In genomic region chr19:41310031-41310831, GRCh38 we compare ENCODE assay signal across 8 cellular contexts. TPM values are rescaled to one million over a fixed set of nuclear protein-coding genes. Genes with fewer than 3 reads are reported as not detected.
A peak's percentile ranks its signal among the peaks of the same experiment; 100 is the strongest.
DNase-seq lines count a peak whose midpoint lies in the region; ATAC-seq, FAIRE-seq and TF ChIP-seq lines count a peak whose summit lies in the region.

TSS of gene CCDC97 (plus strand) at chr19:41310172. CDS start at chr19:41310311, 139 bp downstream.

- under 1% methylated on average over 47 of the region's 47 CpGs for WGBS in right cardiac atrium
- 0 to 1% methylated on average over 46 to 47 of the region's 47 CpGs for WGBS in aorta, 2 donors

- ATAC-seq in HG02798 (IDR thresholded peaks at IDR 0.05; ENCODE audit: poor library complexity, unreplicated experiment), result peak; percentile 84
- ATAC-seq in right cardiac atrium, result peak; percentile 85 to 88
- ATAC-seq in aorta (ENCODE audit: low FRiP score), result peak; percentile 93

- H3K4me1 ChIP-seq in right cardiac atrium (ENCODE audit: control insufficient read depth, insufficient read depth, low read length) (peaks cover 8% of the 10 kb centered on the region), aorta (ENCODE audit: control insufficient read depth in 1 of 2, insufficient read depth in 2 of 2, low read length in 2 of 2) (no peaks in the 10 kb centered on the region)

- H3K27me3 ChIP-seq in right cardiac atrium (ENCODE audit: control insufficient read depth, insufficient read depth) (no peaks in the 10 kb centered on the region), aorta (ENCODE audit: control insufficient read depth in 1 of 2, insufficient read depth in 2 of 2, low read length in 1 of 2) (no peaks in the 10 kb centered on the region)

- H3K4me3 Mint-ChIP-seq in T-helper 2 cell treated with Interferon-gamma antibody and Interleukin-4, amounts not matched to agents 5 μg/mL and 100 μg/mL, for 36 hours, result peak within 1 kb of the TSS; percentile 98

- H3K27me3 Mint-ChIP-seq in T-helper 2 cell treated with Interferon-gamma antibody and Interleukin-4, amounts not matched to agents 5 μg/mL and 100 μg/mL, for 36 hours (ENCODE audit: low read depth), result no peaks in the 10 kb centered on the region

- peaks cover 56% of the 10 kb centered on the region for H3K36me3 Mint-ChIP-seq in T-helper 2 cell treated with Interferon-gamma antibody and Interleukin-4, amounts not matched to agents 5 μg/mL and 100 μg/mL, for 36 hours (ENCODE audit: low read depth)

- H3K36me3 ChIP-seq in aorta (ENCODE audit: control insufficient read depth in 1 of 2, insufficient read depth in 2 of 2, low read length in 1 of 2), result peaks cover 2 to 6% of the 10 kb centered on the region in 2 donors

- H3K4me3 ChIP-seq in right cardiac atrium (ENCODE audit: low read length), result peak within 1 kb of the TSS; percentile 92
- peak within 1 kb of the TSS; percentile 67 to 88 for H3K4me3 ChIP-seq in aorta (ENCODE audit: low read length in 2 of 2)

- intact Hi-C loops in right cardiac atrium (cut with DNase I) (no loop called here), aorta (cut with DNase I) (loop anchor here in 1 of 2 donors (1.0 to 5.0 kb wide), 2 partner anchors 15 to 42 kb away; partner anchors contain the start of gene TGFB1)

- peak within 1 kb of the TSS; percentile 94 for H3K27ac Mint-ChIP-seq in T-helper 2 cell treated with Interferon-gamma antibody and Interleukin-4, amounts not matched to agents 5 μg/mL and 100 μg/mL, for 36 hours

- TF ChIP-seq POLR2A in GM12892 (IDR thresholded peaks at IDR 0.05; ENCODE audit: low read depth, low read length), result peak; percentile 88

- H3K27ac ChIP-seq in right cardiac atrium (ENCODE audit: low read length) (peak within 1 kb of the TSS; percentile 90), aorta (ENCODE audit: low read depth in 1 of 2, low read length in 2 of 2) (peak within 1 kb of the TSS; percentile 50 to 92)

- H3K9me3 Mint-ChIP-seq in T-helper 2 cell treated with Interferon-gamma antibody and Interleukin-4, amounts not matched to agents 5 μg/mL and 100 μg/mL, for 36 hours, result no peaks in the 10 kb centered on the region

- H3K9me3 ChIP-seq in right cardiac atrium (ENCODE audit: control insufficient read depth, low read length), result no peaks in the 10 kb centered on the region
- H3K9me3 ChIP-seq in aorta (ENCODE audit: control insufficient read depth, low read length), result no peaks in the 10 kb centered on the region

- peak; percentile 91 for DNase-seq in GM12892 (ENCODE audit: insufficient read length)
- peak; percentile 87 to 91 for DNase-seq in NCI-H187 (lab: John Stamatoyannopoulos, UW)
- peak; percentile 91 for DNase-seq in T-helper 2 cell treated with Interferon-gamma antibody and Interleukin-4, amounts not matched to agents 5 μg/mL and 100 μg/mL, for 36 hours (ENCODE audit: low spot score)
- DNase-seq in anterior cingulate cortex (lab: John Stamatoyannopoulos, UW), result peak in 57 of 58 donors; percentile 58 to 95 (median 80)
- DNase-seq in right cardiac atrium, result peak; percentile 88 to 96 (median 95)
- DNase-seq in renal cortical epithelial cell (ENCODE audit: low read depth), result peak; percentile 62
- peak; percentile 91 to 96 for DNase-seq in aorta

- H3K4me1 Mint-ChIP-seq in T-helper 2 cell treated with Interferon-gamma antibody and Interleukin-4, amounts not matched to agents 5 μg/mL and 100 μg/mL, for 36 hours (ENCODE audit: low read depth), result peaks cover 48% of the 10 kb centered on the region

- peak; percentile 89 for FAIRE-seq in GM12892 (lab: Jason Lieb, UNC)

RNA-seq across cellular contexts. Expression of gene CCDC97, which starts in this region (rescaled TPM):
- 12.6 TPM for polyA plus RNA-seq in GM12892 (2012; ENCODE audit: missing spikeins)
- total RNA-seq in right cardiac atrium, result 10 to 100 TPM; 17.9 to 22.2 (median 18.9) TPM
- 12.2 TPM for polyA plus RNA-seq in right cardiac atrium
- 5.2 and 15.0 TPM in 2 replicates for total RNA-seq in renal cortical epithelial cell
- total RNA-seq in aorta, result 10 to 100 TPM; 18.7 to 24.3 TPM
- polyA plus RNA-seq in aorta, result 10 to 100 TPM in 1 of 2 donors, 1 to 10 TPM in 1; 7.0 to 10.8 TPM

Comparison
In these comparisons a context has a peak if more than half of its experiments do, and no peak if none do; other contexts are left out.
1. Peak in every context shown above with its lines: DNase-seq, ATAC-seq, H3K4me3 ChIP-seq and H3K27ac ChIP-seq.